In the genomic region with DNA sequence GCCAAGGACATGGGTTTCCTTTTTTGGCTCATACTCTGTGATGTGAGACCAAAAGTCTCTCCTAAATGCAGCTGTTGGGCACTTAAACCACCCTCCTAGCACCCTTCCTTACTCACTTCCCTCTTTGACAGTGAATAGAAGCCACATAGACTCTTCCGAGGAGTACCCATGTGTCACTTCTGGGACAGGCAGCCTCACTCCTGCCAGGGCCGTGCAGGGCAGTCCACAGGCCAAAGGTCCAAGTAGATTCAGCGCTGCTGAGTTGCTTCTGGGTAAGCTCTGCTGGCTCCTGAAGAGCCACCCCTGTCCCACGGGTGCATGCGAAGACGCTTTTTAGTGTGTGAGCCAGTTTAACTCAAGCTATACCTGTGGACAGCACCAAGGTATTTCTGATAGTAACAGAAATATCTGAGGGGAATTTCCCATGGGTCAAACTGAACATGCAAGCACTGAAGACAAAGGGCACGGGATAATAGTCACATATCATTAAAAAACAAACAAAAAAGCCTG, we compare ENCODE assay signal across 13 cellular contexts. TPM values are rescaled to one million over a fixed set of nuclear protein-coding genes. Genes with fewer than 3 reads are reported as not detected.
DNase-seq lines count a peak whose midpoint lies in the region; ATAC-seq and TF ChIP-seq lines count a peak whose summit lies in the region.
"Had no signal": no experiment of that assay in that cellular context is flagged by ENCODE, and none has a peak within 500 bp of the region (broad histone marks: within the 10 kb centered on the region; RNA-seq: fewer than 3 reads in every experiment).

No MANE protein-coding gene starts in this region.

- peak; percentile 46 to 50 for DNase-seq in Caco-2
- peak; percentile 48 for DNase-seq in NOMO-1 treated with DMSO at 0.1 percent for 48 hours (lab: John Stamatoyannopoulos, UW; ENCODE audit: unreplicated experiment)
- no peak for DNase-seq in memory B cell (ENCODE audit: low spot score in 2 of 2)
- DNase-seq in stimulated activated naive CD4-positive, alpha-beta T cell treated with Interleukin-2 at 50 U/mL for 16 hours (lab: John Stamatoyannopoulos, UW), result no peak
- no peak for DNase-seq in Right ventricle myocardium inferior (ENCODE audit: missing footprints)
- DNase-seq in right atrium auricular region (ENCODE audit: low spot score), result no peak
- no peak for DNase-seq in midbrain (lab: John Stamatoyannopoulos, UW)
- DNase-seq: endodermal cell, GF-D8, heart right ventricle, lower lobe of right lung had no signal

- intact Hi-C loops in Caco-2 (cut with micrococcal nuclease; ENCODE audit: unreplicated experiment), result no loop called here
- intact Hi-C loops in Right ventricle myocardium inferior (cut with DNase I), result no loop called here

- H3K27me3 ChIP-seq in Caco-2 (replicated peaks; ENCODE audit: control insufficient read depth, insufficient read depth, low read length), result no peaks in the 10 kb centered on the region
- no peaks in the 10 kb centered on the region for H3K27me3 ChIP-seq in right atrium auricular region

- H3K27ac Mint-ChIP-seq in Caco-2 (ENCODE audit: unreplicated experiment) (peak overlapping the region; percentile 75), memory B cell (no peak overlapping the region)
- H3K27ac Mint-ChIP-seq: endodermal cell had no signal

- H3K27me3 Mint-ChIP-seq in Caco-2 (ENCODE audit: insufficient read depth, unreplicated experiment) (no peaks in the 10 kb centered on the region), memory B cell (peaks cover 7% of the 10 kb centered on the region)

- H3K27ac ChIP-seq in right atrium auricular region, result no peak overlapping the region
- H3K27ac ChIP-seq: heart right ventricle, lower lobe of right lung, PC-9 had no signal

- POLR2A ChIA-PET in Caco-2 (lab: Charles Lee), result no interaction called here

- H3K4me3 Mint-ChIP-seq in Caco-2 (ENCODE audit: unreplicated experiment) (peak overlapping the region; percentile 40), memory B cell (no peak overlapping the region)
- H3K4me3 Mint-ChIP-seq: endodermal cell had no signal

- H3K4me3 ChIP-seq in Caco-2 (ENCODE audit: low read depth, low read length) (no peak overlapping the region), right atrium auricular region (no peak overlapping the region)
- H3K4me3 ChIP-seq: heart right ventricle, lower lobe of right lung, PC-9 had no signal

- H3K9me3 Mint-ChIP-seq in Caco-2 (ENCODE audit: unreplicated experiment), result peaks cover 10% of the 10 kb centered on the region
- no peaks in the 10 kb centered on the region for H3K9me3 Mint-ChIP-seq in memory B cell
- H3K9me3 Mint-ChIP-seq: endodermal cell had no signal

- H3K36me3 Mint-ChIP-seq in Caco-2 (ENCODE audit: insufficient read depth, unreplicated experiment) (peaks cover 12% of the 10 kb centered on the region), memory B cell (no peaks in the 10 kb centered on the region)

- TF ChIP-seq CTCF in Caco-2 (IDR thresholded peaks at IDR 0.05; ENCODE audit: insufficient read depth in 1 of 2, low read depth in 1 of 2, low read length in 1 of 2, severe bottlenecking in 1 of 2, unreplicated experiment in 1 of 2) (no peak), right atrium auricular region (IDR thresholded peaks at IDR 0.05) (no peak)

- ATAC-seq in GM21723 (IDR thresholded peaks at IDR 0.05; ENCODE audit: unreplicated experiment), result peak; percentile 57
- peak; percentile 65 for ATAC-seq in memory B cell (ENCODE audit: low read depth)
- ATAC-seq in Right ventricle myocardium inferior, result no peak

- H3K4me1 Mint-ChIP-seq in Caco-2 (ENCODE audit: low read depth, unreplicated experiment), result peaks cover 50% of the 10 kb centered on the region
- peaks cover 13% of the 10 kb centered on the region for H3K4me1 Mint-ChIP-seq in memory B cell

- BruUV-seq in Caco-2 (replicated peaks; lab: Mats Ljungman, UMichigan), result no TSS peak

- CTCF ChIA-PET in Caco-2 (lab: Charles Lee), result no interaction called here

- H3K4me1 ChIP-seq in Caco-2 (peaks cover 40% of the 10 kb centered on the region), right atrium auricular region (no peaks in the 10 kb centered on the region)
- H3K4me1 ChIP-seq: heart right ventricle, lower lobe of right lung had no signal

- H3K36me3 ChIP-seq in Caco-2 (ENCODE audit: control insufficient read depth, insufficient read depth, low read length) (no peaks in the 10 kb centered on the region), right atrium auricular region (no peaks in the 10 kb centered on the region)
- H3K36me3 ChIP-seq: heart right ventricle, lower lobe of right lung had no signal

- H3K9me3 ChIP-seq in Caco-2 (no peaks in the 10 kb centered on the region), right atrium auricular region (no peaks in the 10 kb centered on the region)
- H3K9me3 ChIP-seq: heart right ventricle, lower lobe of right lung had no signal

RNA-seq across cellular contexts. Expression of gene BMP8B, which starts 36.8 kb away (rescaled TPM):
- total RNA-seq in Caco-2 (2022) (5.8 and 5.9 TPM in 2 replicates), Right ventricle myocardium inferior (0.41 TPM), right atrium auricular region (under 1 TPM; 0.22 to 0.63 TPM)

RNA-seq across cellular contexts. Expression of gene OXCT2, which starts 54.3 kb away (rescaled TPM):
- total RNA-seq in Caco-2 (2022), result 4.6 and 6.4 TPM in 2 replicates
- 1.3 TPM for total RNA-seq in Right ventricle myocardium inferior
- total RNA-seq in right atrium auricular region, result 1 to 10 TPM; 3.6 to 4.9 TPM

RNA-seq across cellular contexts. Expression of gene TRIT1, which starts 57.8 kb away (rescaled TPM):
- total RNA-seq in Caco-2 (2022) (18.9 and 23.5 TPM in 2 replicates), Right ventricle myocardium inferior (18.0 TPM), right atrium auricular region (10 to 100 TPM; 12.8 to 21.8 TPM)

Comparison
In these comparisons a context has a peak if more than half of its experiments do, and no peak if none do; other contexts are left out.
1. DNase-seq: peak in Caco-2 (2 of 2) and NOMO-1 treated with DMSO at 0.1 percent for 48 hours (single experiment); none in memory B cell (0 of 2), stimulated activated naive CD4-positive, alpha-beta T cell treated with Interleukin-2 at 50 U/mL for 16 hours (single experiment), Right ventricle myocardium inferior (single experiment), right atrium auricular region (single experiment) and midbrain (single experiment).